Comparison of ENCODE assay signal across 3 cellular contexts in the genomic region with DNA sequence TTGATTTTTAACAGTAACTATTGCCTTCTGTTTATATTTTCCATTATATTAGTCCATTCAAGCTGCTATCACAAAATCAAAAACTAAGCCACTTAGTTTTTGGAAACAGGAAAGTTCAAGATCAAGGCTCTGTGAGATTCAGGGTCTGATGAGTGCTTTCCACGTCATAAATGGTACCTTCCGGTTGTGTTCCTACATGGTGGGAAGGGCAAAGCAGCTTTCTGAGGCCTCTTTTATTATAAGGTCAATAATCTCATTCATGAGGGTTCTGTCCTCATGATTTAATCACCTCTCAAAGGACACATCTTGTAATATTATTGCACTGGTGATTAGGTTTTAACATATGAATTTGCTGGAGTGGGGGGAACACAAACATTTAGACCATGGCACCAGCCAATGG.
"Had no signal": no experiment of that assay in that cellular context is flagged by ENCODE, and none has a peak within 500 bp of the region (broad histone marks: within the 10 kb centered on the region; RNA-seq: fewer than 3 reads in every experiment).

No MANE protein-coding gene starts in this region.

- ATAC-seq: GM12878 had no signal

- H3K4me3 ChIP-seq: GM12878 had no signal

- DNase-seq: GDM1, GF-D8 had no signal
